ENCODE assay signal across 8 cellular contexts in genomic region chr17:1628856-1629646, GRCh38. TPM values are rescaled to one million over a fixed set of nuclear protein-coding genes. Genes with fewer than 3 reads are reported as not detected.
DNase-seq lines count a peak whose midpoint lies in the region; ATAC-seq and TF ChIP-seq lines count a peak whose summit lies in the region.

No MANE protein-coding gene starts in this region.

- peak; percentile 96 for DNase-seq in NCI-H748 treated with DMSO at 0.1 percent for 48 hours (lab: John Stamatoyannopoulos, UW)
- DNase-seq in activated CD4-positive, alpha-beta T cell treated with anti-CD3 and anti-CD28 coated beads, Interleukin-2, amount 50 U/mL, for 48 hours, result peak; percentile 89 to 92
- DNase-seq in dermis microvascular lymphatic vessel endothelial cell (ENCODE audit: low read depth in 2 of 2), result peak; percentile 75 to 95
- peak; percentile 88 to 93 (median 92) for DNase-seq in right lobe of liver
- peak; percentile 91 for DNase-seq in stimulated activated CD4-positive, alpha-beta T cell treated with anti-CD3 and anti-CD28 coated beads, Interleukin-4, amount 100 ng/mL, for 1 hour

- TF ChIP-seq CTCF in right lobe of liver (IDR thresholded peaks at IDR 0.05), result peak; percentile 26 to 43 (median 30)

- ATAC-seq in GM19328 (IDR thresholded peaks at IDR 0.05; ENCODE audit: unreplicated experiment) (peak; percentile 36), HG03565 (IDR thresholded peaks at IDR 0.05; ENCODE audit: unreplicated experiment) (peak; percentile 36), right lobe of liver (peak; percentile 73 to 80 (median 77))

- H3K27me3 ChIP-seq in BLaER1 (no peaks in the 10 kb centered on the region; the same call in 1 of the 2 replicates), right lobe of liver (no peaks in the 10 kb centered on the region)

- H3K36me3 ChIP-seq in BLaER1 (peaks cover 4% of the 10 kb centered on the region; the same call in 1 of the 2 replicates), right lobe of liver (no peaks in the 10 kb centered on the region)

- H3K27ac ChIP-seq in BLaER1 (peak overlapping the region; percentile 82), right lobe of liver (peak overlapping the region; percentile 56 to 83 (median 77))

- 0 out of 2 replicates have a peak, but pooled peaks cover under 1% of the 10 kb centered on the region for H4K20me1 ChIP-seq in BLaER1

- H3K4me3 ChIP-seq in BLaER1 (peak overlapping the region; percentile 80), right lobe of liver (peak overlapping the region; percentile 54 to 63 (median 54))

- H3K4me2 ChIP-seq in BLaER1, result peak overlapping the region; percentile 100

- H3K9me3 ChIP-seq in BLaER1, result no peaks in the 10 kb centered on the region
- H3K9me3 ChIP-seq in right lobe of liver, result no peaks in the 10 kb centered on the region

- TF ChIP-seq POLR2A in right lobe of liver (IDR thresholded peaks at IDR 0.05), result no peak

- peaks cover 66% of the 10 kb centered on the region for H3K4me1 ChIP-seq in BLaER1
- peaks cover 0 to 14% (median 0%) of the 10 kb centered on the region in 4 donors for H3K4me1 ChIP-seq in right lobe of liver

- under 1% methylated on average over 36 of the region's 84 CpGs for WGBS in right lobe of liver (ENCODE audit: insufficient coverage, low coverage, low lambda C conversion rate, missing lambda C conversion rate)

- intact Hi-C loops in right lobe of liver (cut with DNase I), result no loop called here

- peak overlapping the region; percentile 79 for H3K9ac ChIP-seq in BLaER1

RNA-seq across cellular contexts. Expression of gene SLC43A2, which starts 0.4 kb away (rescaled TPM):
- total RNA-seq in dermis microvascular lymphatic vessel endothelial cell, result 19.4 and 36.0 TPM in 2 replicates
- 1 to 10 TPM; 1.4 to 8.9 (median 5.1) TPM for total RNA-seq in right lobe of liver

RNA-seq across cellular contexts. Expression of gene SCARF1, which starts 16.5 kb away (rescaled TPM):
- total RNA-seq in dermis microvascular lymphatic vessel endothelial cell (80.7 and 99.4 TPM in 2 replicates), right lobe of liver (10 to 100 TPM in 2 of 6 experiments, 1 to 10 TPM in 4; 6.9 to 16.9 (median 8.4) TPM)

RNA-seq across cellular contexts. Expression of gene RILP, which starts 20.6 kb away (rescaled TPM):
- total RNA-seq in dermis microvascular lymphatic vessel endothelial cell (10.6 and 10.9 TPM in 2 replicates), right lobe of liver (10 to 100 TPM; 14.6 to 47.3 (median 23.9) TPM)

RNA-seq across cellular contexts. Expression of gene PRPF8, which starts 55.6 kb away (rescaled TPM):
- 72.7 and 94.3 TPM in 2 replicates for total RNA-seq in dermis microvascular lymphatic vessel endothelial cell
- 100 to 1,000 TPM in 3 of 6 experiments, 10 to 100 TPM in 3; 79.3 to 116 (median 102) TPM for total RNA-seq in right lobe of liver

Comparison
In these comparisons a context has a peak if more than half of its experiments do, and no peak if none do; other contexts are left out.
1. Peak in every context shown above with its lines: DNase-seq, ATAC-seq, H3K4me3 ChIP-seq and H3K27ac ChIP-seq.